Comparison of ENCODE assay signal across 1 cellular context in the genomic region with DNA sequence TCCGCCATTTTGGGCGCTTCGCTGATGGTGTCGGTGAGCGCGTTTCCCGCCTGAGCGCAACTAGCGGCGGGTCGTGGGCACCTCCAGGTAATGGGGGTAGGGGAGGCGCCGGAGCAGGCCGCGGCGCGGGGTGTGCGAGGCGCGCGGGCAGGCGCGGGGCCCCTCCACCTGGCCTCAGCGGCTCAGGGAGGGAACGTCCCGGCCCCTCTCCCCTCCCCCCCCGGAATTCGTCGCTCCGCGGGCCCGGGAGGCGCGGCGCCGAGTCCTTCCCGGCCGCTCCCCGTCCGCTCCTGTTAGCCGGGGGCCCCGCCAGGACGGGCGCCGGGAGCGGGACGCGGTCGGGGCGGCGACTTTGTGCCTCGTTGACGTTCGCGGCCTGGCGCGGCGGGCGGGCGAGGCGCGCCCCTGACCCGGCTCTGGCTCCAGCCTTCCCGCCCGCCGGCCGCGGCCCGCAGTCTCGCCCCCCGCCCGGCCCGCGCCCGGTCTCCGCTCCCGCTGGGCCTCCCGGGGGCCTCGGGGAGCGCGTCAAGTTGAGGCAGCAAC.
A peak's percentile ranks its signal among the peaks of the same experiment; 100 is the strongest.
TF ChIP-seq lines count a peak whose summit lies in the region.

A gene with protein sequence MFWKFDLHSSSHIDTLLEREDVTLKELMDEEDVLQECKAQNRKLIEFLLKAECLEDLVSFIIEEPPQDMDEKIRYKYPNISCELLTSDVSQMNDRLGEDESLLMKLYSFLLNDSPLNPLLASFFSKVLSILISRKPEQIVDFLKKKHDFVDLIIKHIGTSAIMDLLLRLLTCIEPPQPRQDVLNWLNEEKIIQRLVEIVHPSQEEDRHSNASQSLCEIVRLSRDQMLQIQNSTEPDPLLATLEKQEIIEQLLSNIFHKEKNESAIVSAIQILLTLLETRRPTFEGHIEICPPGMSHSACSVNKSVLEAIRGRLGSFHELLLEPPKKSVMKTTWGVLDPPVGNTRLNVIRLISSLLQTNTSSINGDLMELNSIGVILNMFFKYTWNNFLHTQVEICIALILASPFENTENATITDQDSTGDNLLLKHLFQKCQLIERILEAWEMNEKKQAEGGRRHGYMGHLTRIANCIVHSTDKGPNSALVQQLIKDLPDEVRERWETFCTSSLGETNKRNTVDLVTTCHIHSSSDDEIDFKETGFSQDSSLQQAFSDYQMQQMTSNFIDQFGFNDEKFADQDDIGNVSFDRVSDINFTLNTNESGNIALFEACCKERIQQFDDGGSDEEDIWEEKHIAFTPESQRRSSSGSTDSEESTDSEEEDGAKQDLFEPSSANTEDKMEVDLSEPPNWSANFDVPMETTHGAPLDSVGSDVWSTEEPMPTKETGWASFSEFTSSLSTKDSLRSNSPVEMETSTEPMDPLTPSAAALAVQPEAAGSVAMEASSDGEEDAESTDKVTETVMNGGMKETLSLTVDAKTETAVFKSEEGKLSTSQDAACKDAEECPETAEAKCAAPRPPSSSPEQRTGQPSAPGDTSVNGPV (plus strand): TSS at position 12 of the 543 bp plus-strand sequence. CDS start 76,913 bp downstream, outside the sequence.

TF ChIP-seq in GM12891, 5 proteins besides CTCF, POLR2A, EP300 and RAD21:
- TF ChIP-seq TAF1 (IDR thresholded peaks at IDR 0.05; ENCODE audit: low read depth, low read length) = peak; percentile 46; the same call in 1 of the 2 replicates
- no peak for TF ChIP-seq PAX5 (IDR thresholded peaks at IDR 0.05; ENCODE audit: insufficient read depth, low read length, severe bottlenecking)
- TF ChIP-seq POLR2AphosphoS5 (IDR thresholded peaks at IDR 0.05; ENCODE audit: low read depth, low read length) = peak; percentile 76
